In genomic region chr19:44304659-44305193, GRCh38 we compare ENCODE assay signal across 1 cellular context.
TF ChIP-seq lines count a peak whose summit lies in the region.

Gene ZNF235 (minus strand): TSS chr19:44305025. CDS start chr19:44303404, 1,621 bp downstream.

TF ChIP-seq in HepG2, 621 proteins besides CTCF, POLR2A, EP300 and RAD21 (continued from another document and continues in another):
- TF ChIP-seq TFAP4 (IDR thresholded peaks at IDR 0.05; ENCODE audit: borderline replicate concordance, low read depth) = peak; percentile 96
- 0 out of 2 replicates have a peak, but pooled peaks have one; percentile 40 for TF ChIP-seq ZFP36L1 (CRISPR knock-in tag; IDR thresholded peaks at IDR 0.05)
- TF ChIP-seq GRHL1 (CRISPR knock-in tag; conservative IDR thresholded peaks at IDR 0.05) = no peak
- peak; percentile 60; the same call in 1 of the 2 replicates for TF ChIP-seq NFKB2 (CRISPR knock-in tag; IDR thresholded peaks at IDR 0.05; ENCODE audit: borderline replicate concordance)
- TF ChIP-seq MYPOP (CRISPR knock-in tag; IDR thresholded peaks at IDR 0.05) = peak; percentile 45; the same call in 1 of the 2 replicates
- peak; percentile 77; the same call in 1 of the 2 replicates for TF ChIP-seq YEATS2 (CRISPR knock-in tag; IDR thresholded peaks at IDR 0.05; ENCODE audit: borderline replicate concordance)
- peak; percentile 97 for TF ChIP-seq IRF2 (CRISPR knock-in tag; IDR thresholded peaks at IDR 0.05)
- no peak for TF ChIP-seq CHD4 (IDR thresholded peaks at IDR 0.05; ENCODE audit: borderline replicate concordance, low read length)
- peak; percentile 71; the same call in 1 of the 2 replicates for TF ChIP-seq KDM5B (CRISPR knock-in tag; IDR thresholded peaks at IDR 0.05; ENCODE audit: borderline replicate concordance)
- no peak for TF ChIP-seq ZNF121 (CRISPR knock-in tag; IDR thresholded peaks at IDR 0.05)
- TF ChIP-seq ZNF75D (CRISPR knock-in tag; IDR thresholded peaks at IDR 0.05; ENCODE audit: borderline replicate concordance) = no peak
- peak; percentile 50; the same call in 1 of the 2 replicates for TF ChIP-seq MYC (CRISPR knock-in tag; IDR thresholded peaks at IDR 0.05; ENCODE audit: borderline replicate concordance)
- no peak for TF ChIP-seq SRSF1 (optimal IDR thresholded peaks at IDR 0.05; ENCODE audit: low read depth, low read length)
- no peak for TF ChIP-seq NFRKB (IDR thresholded peaks at IDR 0.05)
- TF ChIP-seq ZNF224 (CRISPR knock-in tag; IDR thresholded peaks at IDR 0.05) = no peak
- peak; percentile 57; the same call in 1 of the 2 replicates for TF ChIP-seq ZBTB20 (CRISPR knock-in tag; IDR thresholded peaks at IDR 0.05; ENCODE audit: borderline replicate concordance, low read depth)
- TF ChIP-seq, protein P1, sequence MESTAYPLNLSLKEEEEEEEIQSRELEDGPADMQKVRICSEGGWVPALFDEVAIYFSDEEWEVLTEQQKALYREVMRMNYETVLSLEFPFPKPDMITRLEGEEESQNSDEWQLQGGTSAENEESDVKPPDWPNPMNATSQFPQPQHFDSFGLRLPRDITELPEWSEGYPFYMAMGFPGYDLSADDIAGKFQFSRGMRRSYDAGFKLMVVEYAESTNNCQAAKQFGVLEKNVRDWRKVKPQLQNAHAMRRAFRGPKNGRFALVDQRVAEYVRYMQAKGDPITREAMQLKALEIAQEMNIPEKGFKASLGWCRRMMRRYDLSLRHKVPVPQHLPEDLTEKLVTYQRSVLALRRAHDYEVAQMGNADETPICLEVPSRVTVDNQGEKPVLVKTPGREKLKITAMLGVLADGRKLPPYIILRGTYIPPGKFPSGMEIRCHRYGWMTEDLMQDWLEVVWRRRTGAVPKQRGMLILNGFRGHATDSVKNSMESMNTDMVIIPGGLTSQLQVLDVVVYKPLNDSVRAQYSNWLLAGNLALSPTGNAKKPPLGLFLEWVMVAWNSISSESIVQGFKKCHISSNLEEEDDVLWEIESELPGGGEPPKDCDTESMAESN (CRISPR knock-in tag; conservative IDR thresholded peaks at IDR 0.05) = peak; percentile 52; the same call in 1 of the 2 replicates
- TF ChIP-seq PPARG (CRISPR knock-in tag; conservative IDR thresholded peaks at IDR 0.05) = no peak
- no peak for TF ChIP-seq HDAC6 (IDR thresholded peaks at IDR 0.05; ENCODE audit: low read depth, low read length)
- peak in 1 of 2 experiments; percentile 59; a peak in 1 of 4 replicates for TF ChIP-seq KLF16 (CRISPR knock-in tag; IDR thresholded peaks at IDR 0.05)
- TF ChIP-seq ZNF850 (CRISPR knock-in tag; conservative IDR thresholded peaks at IDR 0.05) = no peak
- TF ChIP-seq, protein P2, sequence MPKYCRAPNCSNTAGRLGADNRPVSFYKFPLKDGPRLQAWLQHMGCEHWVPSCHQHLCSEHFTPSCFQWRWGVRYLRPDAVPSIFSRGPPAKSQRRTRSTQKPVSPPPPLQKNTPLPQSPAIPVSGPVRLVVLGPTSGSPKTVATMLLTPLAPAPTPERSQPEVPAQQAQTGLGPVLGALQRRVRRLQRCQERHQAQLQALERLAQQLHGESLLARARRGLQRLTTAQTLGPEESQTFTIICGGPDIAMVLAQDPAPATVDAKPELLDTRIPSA (CRISPR knock-in tag; IDR thresholded peaks at IDR 0.05; ENCODE audit: borderline replicate concordance) = no peak
- 0 out of 2 replicates have a peak, but pooled peaks have one; percentile 12 for TF ChIP-seq ARID5B (CRISPR knock-in tag; IDR thresholded peaks at IDR 0.05)
- TF ChIP-seq ZNF562 (CRISPR knock-in tag; IDR thresholded peaks at IDR 0.05; ENCODE audit: borderline replicate concordance) = no peak
- TF ChIP-seq ZFX (CRISPR knock-in tag; IDR thresholded peaks at IDR 0.05; ENCODE audit: low read depth) = peak; percentile 43; the same call in 1 of the 2 replicates
- no peak for TF ChIP-seq PBX3 (CRISPR knock-in tag; IDR thresholded peaks at IDR 0.05; ENCODE audit: borderline replicate concordance)
- TF ChIP-seq ZNF773 (CRISPR knock-in tag; IDR thresholded peaks at IDR 0.05; ENCODE audit: borderline replicate concordance) = no peak
- TF ChIP-seq, protein P3, sequence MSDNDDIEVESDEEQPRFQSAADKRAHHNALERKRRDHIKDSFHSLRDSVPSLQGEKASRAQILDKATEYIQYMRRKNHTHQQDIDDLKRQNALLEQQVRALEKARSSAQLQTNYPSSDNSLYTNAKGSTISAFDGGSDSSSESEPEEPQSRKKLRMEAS (IDR thresholded peaks at IDR 0.05) = peak; percentile 56
- TF ChIP-seq ZNF777 (CRISPR knock-in tag; IDR thresholded peaks at IDR 0.05) = peak; percentile 68
- 0 out of 2 replicates have a peak, but pooled peaks have one; percentile 20 for TF ChIP-seq ZBTB38 (CRISPR knock-in tag; IDR thresholded peaks at IDR 0.05)
- peak; percentile 36; the same call in 1 of the 2 replicates for TF ChIP-seq ATF2 (CRISPR knock-in tag; IDR thresholded peaks at IDR 0.05)
- TF ChIP-seq ZNF501 (CRISPR knock-in tag; IDR thresholded peaks at IDR 0.05) = peak; percentile 58; the same call in 1 of the 2 replicates
- no peak for TF ChIP-seq HMG20B (CRISPR knock-in tag; conservative IDR thresholded peaks at IDR 0.05)
- no peak for TF ChIP-seq ZNF253 (CRISPR knock-in tag; IDR thresholded peaks at IDR 0.05; ENCODE audit: borderline replicate concordance)
- no peak for TF ChIP-seq ZNF329 (CRISPR knock-in tag; IDR thresholded peaks at IDR 0.05; ENCODE audit: low read depth)
- 0 out of 2 replicates have a peak, but pooled peaks have one; percentile 47 for TF ChIP-seq TGIF2 (CRISPR knock-in tag; IDR thresholded peaks at IDR 0.05)
- TF ChIP-seq ZNF547 (CRISPR knock-in tag; IDR thresholded peaks at IDR 0.05) = peak; percentile 65; the same call in 1 of the 2 replicates
- TF ChIP-seq TBL1XR1 (IDR thresholded peaks at IDR 0.05; ENCODE audit: borderline replicate concordance, low read length, partially characterized antibody) = no peak
- TF ChIP-seq SNAI1 (CRISPR knock-in tag; IDR thresholded peaks at IDR 0.05; ENCODE audit: borderline replicate concordance) = no peak
- no peak for TF ChIP-seq RELA (CRISPR knock-in tag; IDR thresholded peaks at IDR 0.05)
- no peak for TF ChIP-seq RFX3 (CRISPR knock-in tag; IDR thresholded peaks at IDR 0.05)
- no peak for TF ChIP-seq FIP1L1 (IDR thresholded peaks at IDR 0.05; ENCODE audit: borderline replicate concordance, insufficient read depth, low read depth, low read length)
- peak; percentile 64; the same call in 1 of the 2 replicates for TF ChIP-seq PHF20 (CRISPR knock-in tag; IDR thresholded peaks at IDR 0.05)
- TF ChIP-seq, protein P4, sequence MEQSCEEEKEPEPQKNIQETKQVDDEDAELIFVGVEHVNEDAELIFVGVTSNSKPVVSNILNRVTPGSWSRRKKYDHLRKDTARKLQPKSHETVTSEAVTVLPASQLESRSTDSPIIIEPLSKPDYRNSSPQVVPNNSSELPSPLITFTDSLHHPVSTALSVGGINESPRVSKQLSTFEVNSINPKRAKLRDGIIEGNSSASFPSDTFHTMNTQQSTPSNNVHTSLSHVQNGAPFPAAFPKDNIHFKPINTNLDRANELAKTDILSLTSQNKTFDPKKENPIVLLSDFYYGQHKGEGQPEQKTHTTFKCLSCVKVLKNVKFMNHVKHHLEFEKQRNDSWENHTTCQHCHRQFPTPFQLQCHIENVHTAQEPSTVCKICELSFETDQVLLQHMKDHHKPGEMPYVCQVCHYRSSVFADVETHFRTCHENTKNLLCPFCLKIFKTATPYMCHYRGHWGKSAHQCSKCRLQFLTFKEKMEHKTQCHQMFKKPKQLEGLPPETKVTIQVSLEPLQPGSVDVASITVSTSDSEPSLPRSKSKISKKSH (CRISPR knock-in tag; IDR thresholded peaks at IDR 0.05; ENCODE audit: borderline replicate concordance) = peak; percentile 85; the same call in 1 of the 2 replicates
- TF ChIP-seq SAP130 (CRISPR knock-in tag; IDR thresholded peaks at IDR 0.05; ENCODE audit: low read depth) = peak; percentile 96
- no peak for TF ChIP-seq ZFP82 (CRISPR knock-in tag; IDR thresholded peaks at IDR 0.05; ENCODE audit: borderline replicate concordance)
- TF ChIP-seq ZNF451 (CRISPR knock-in tag; IDR thresholded peaks at IDR 0.05) = no peak
- peak; percentile 45; the same call in 1 of the 2 replicates for TF ChIP-seq SIX4 (CRISPR knock-in tag; IDR thresholded peaks at IDR 0.05)
- peak; percentile 75; the same call in 1 of the 2 replicates for TF ChIP-seq ZNF350 (CRISPR knock-in tag; IDR thresholded peaks at IDR 0.05; ENCODE audit: borderline replicate concordance, low read depth)
- 0 out of 2 replicates have a peak, but pooled peaks have one; percentile 47 for TF ChIP-seq ATF1 (CRISPR knock-in tag; IDR thresholded peaks at IDR 0.05)
- TF ChIP-seq PHF8 (CRISPR knock-in tag; IDR thresholded peaks at IDR 0.05) = peak; percentile 80
- no peak for TF ChIP-seq TAF15 (IDR thresholded peaks at IDR 0.05; ENCODE audit: low read depth, low read length, poor library complexity, severe bottlenecking)
- TF ChIP-seq EHMT2 (IDR thresholded peaks at IDR 0.05; ENCODE audit: borderline replicate concordance, low read depth, low read length) = peak; percentile 46; the same call in 1 of the 2 replicates
- TF ChIP-seq ZNF337 (CRISPR knock-in tag; IDR thresholded peaks at IDR 0.05; ENCODE audit: borderline replicate concordance, low read depth) = peak; percentile 66; the same call in 1 of the 2 replicates
- peak; percentile 61; the same call in 1 of the 2 replicates for TF ChIP-seq SMAD3 (CRISPR knock-in tag; IDR thresholded peaks at IDR 0.05)
- TF ChIP-seq WIZ (CRISPR knock-in tag; IDR thresholded peaks at IDR 0.05) = no peak
- TF ChIP-seq CBX1 (IDR thresholded peaks at IDR 0.05; ENCODE audit: low read depth) = no peak
- TF ChIP-seq ZNF343 (CRISPR knock-in tag; IDR thresholded peaks at IDR 0.05) = peak; percentile 48; the same call in 1 of the 2 replicates
